ENCODE assay signal across 26 cellular contexts in genomic region chr4:90543419-90544170, GRCh38.
"Had no signal": no experiment of that assay in that cellular context is flagged by ENCODE, and none has a peak within 500 bp of the region (broad histone marks: within the 10 kb centered on the region; RNA-seq: fewer than 3 reads in every experiment).

No MANE protein-coding gene starts in this region.

- H3K4me3 ChIP-seq: ovary, prostate gland, sigmoid colon, uterus had no signal

- H3K4me1 Mint-ChIP-seq: activated naive CD4-positive, alpha-beta T cell treated with anti-CD3 and anti-CD28 coated beads, Interleukin-2, amount 50 U/mL, for 24 hours; nephron progenitor cell; stimulated activated effector memory CD8-positive, alpha-beta T cell treated with anti-CD3 and anti-CD28 coated beads, Interleukin-12 subunit alpha, Interleukin-12 subunit beta, amount 100 ng/mL, for 72 hours; stimulated activated naive CD8-positive, alpha-beta T cell treated with anti-CD3 and anti-CD28 coated beads, Interleukin-15, amount 100 ng/mL, for 72 hours had no signal

- H3K4me3 Mint-ChIP-seq: activated B cell treated with CpG ODN at 0.5 μM for 24 hours; activated CD8-positive, alpha-beta T cell treated with anti-CD3 and anti-CD28 coated beads for 36 hours; activated naive CD4-positive, alpha-beta T cell treated with anti-CD3 and anti-CD28 coated beads, Interleukin-2, amount 50 U/mL, for 24 hours; activated naive CD8-positive, alpha-beta T cell treated with anti-CD3 and anti-CD28 coated beads, Interleukin-2, amount 50 U/mL, for 24 hours; naive B cell; nephron progenitor cell; stimulated activated effector memory CD8-positive, alpha-beta T cell treated with anti-CD3 and anti-CD28 coated beads, Interleukin-12 subunit alpha, Interleukin-12 subunit beta, amount 100 ng/mL, for 72 hours; stimulated activated naive CD8-positive, alpha-beta T cell treated with anti-CD3 and anti-CD28 coated beads, Interleukin-15, amount 100 ng/mL, for 72 hours; type B pancreatic cell had no signal

- DNase-seq: activated B cell treated with CpG ODN at 0.5 μM for 24 hours; activated CD4-positive, alpha-beta T cell treated with anti-CD3 and anti-CD28 coated beads, Interleukin-2, amount 50 U/mL, for 1 hour; activated CD8-positive, alpha-beta T cell treated with anti-CD3 and anti-CD28 coated beads for 36 hours; activated naive CD8-positive, alpha-beta T cell treated with anti-CD3 and anti-CD28 coated beads, Interleukin-2, amount 50 U/mL, for 24 hours; activated T-cell treated with anti-CD3 and anti-CD28 coated beads, Interleukin-2, amount 50 U/mL, for 48 hours; amygdala; caudate nucleus; cortex of kidney; head of caudate nucleus; hippocampal formation; left cardiac atrium; left ventricle myocardium superior; mammary epithelial cell; naive B cell; nephron progenitor cell; ovary; sigmoid colon; small intestine; stimulated activated CD4-positive, alpha-beta T cell treated with anti-CD3 and anti-CD28 coated beads, Interleukin-4, amount 100 ng/mL, for 24 hours; stimulated activated naive CD8-positive, alpha-beta T cell treated with anti-CD3 and anti-CD28 coated beads, Interleukin-15, amount 100 ng/mL, for 72 hours; uterus had no signal

- H3K9me3 Mint-ChIP-seq: activated B cell treated with CpG ODN at 0.5 μM for 24 hours; activated CD8-positive, alpha-beta T cell treated with anti-CD3 and anti-CD28 coated beads for 36 hours; activated naive CD4-positive, alpha-beta T cell treated with anti-CD3 and anti-CD28 coated beads, Interleukin-2, amount 50 U/mL, for 24 hours; activated naive CD8-positive, alpha-beta T cell treated with anti-CD3 and anti-CD28 coated beads, Interleukin-2, amount 50 U/mL, for 24 hours; activated T-helper 2 cell treated with anti-CD3 and anti-CD28 coated beads, Interferon-gamma antibody, Interleukin-2, Interleukin-4, amounts not matched to agents 10 μg/mL and 5 μg/mL and 100 μg/mL, durations not matched to agents 14 hours and 24 hours and 36 hours; naive B cell; nephron progenitor cell; stimulated activated effector memory CD8-positive, alpha-beta T cell treated with anti-CD3 and anti-CD28 coated beads, Interleukin-12 subunit alpha, Interleukin-12 subunit beta, amount 100 ng/mL, for 72 hours; stimulated activated naive CD8-positive, alpha-beta T cell treated with anti-CD3 and anti-CD28 coated beads, Interleukin-15, amount 100 ng/mL, for 72 hours; type B pancreatic cell had no signal

- H3K27ac Mint-ChIP-seq: activated B cell treated with CpG ODN at 0.5 μM for 24 hours; activated CD8-positive, alpha-beta T cell treated with anti-CD3 and anti-CD28 coated beads for 36 hours; activated naive CD4-positive, alpha-beta T cell treated with anti-CD3 and anti-CD28 coated beads, Interleukin-2, amount 50 U/mL, for 24 hours; activated naive CD8-positive, alpha-beta T cell treated with anti-CD3 and anti-CD28 coated beads, Interleukin-2, amount 50 U/mL, for 24 hours; activated T-helper 2 cell treated with anti-CD3 and anti-CD28 coated beads, Interferon-gamma antibody, Interleukin-2, Interleukin-4, amounts not matched to agents 10 μg/mL and 5 μg/mL and 100 μg/mL, durations not matched to agents 14 hours and 24 hours and 36 hours; nephron progenitor cell; stimulated activated effector memory CD8-positive, alpha-beta T cell treated with anti-CD3 and anti-CD28 coated beads, Interleukin-12 subunit alpha, Interleukin-12 subunit beta, amount 100 ng/mL, for 72 hours; stimulated activated naive CD8-positive, alpha-beta T cell treated with anti-CD3 and anti-CD28 coated beads, Interleukin-15, amount 100 ng/mL, for 72 hours; type B pancreatic cell had no signal

- H3K27me3 Mint-ChIP-seq: activated B cell treated with CpG ODN at 0.5 μM for 24 hours; activated CD8-positive, alpha-beta T cell treated with anti-CD3 and anti-CD28 coated beads for 36 hours; activated naive CD4-positive, alpha-beta T cell treated with anti-CD3 and anti-CD28 coated beads, Interleukin-2, amount 50 U/mL, for 24 hours; activated naive CD8-positive, alpha-beta T cell treated with anti-CD3 and anti-CD28 coated beads, Interleukin-2, amount 50 U/mL, for 24 hours; naive B cell; stimulated activated naive CD8-positive, alpha-beta T cell treated with anti-CD3 and anti-CD28 coated beads, Interleukin-15, amount 100 ng/mL, for 72 hours; type B pancreatic cell had no signal

- ATAC-seq: activated CD8-positive, alpha-beta T cell treated with anti-CD3 and anti-CD28 coated beads for 36 hours; activated naive CD8-positive, alpha-beta T cell treated with anti-CD3 and anti-CD28 coated beads, Interleukin-2, amount 50 U/mL, for 24 hours; left cardiac atrium; left ventricle myocardium superior; stimulated activated effector memory CD8-positive, alpha-beta T cell treated with anti-CD3 and anti-CD28 coated beads, Interleukin-12 subunit alpha, Interleukin-12 subunit beta, amount 100 ng/mL, for 72 hours; stimulated activated naive CD8-positive, alpha-beta T cell treated with anti-CD3 and anti-CD28 coated beads, Interleukin-15, amount 100 ng/mL, for 72 hours had no signal

- H3K36me3 Mint-ChIP-seq: activated naive CD4-positive, alpha-beta T cell treated with anti-CD3 and anti-CD28 coated beads, Interleukin-2, amount 50 U/mL, for 24 hours; naive B cell; stimulated activated effector memory CD8-positive, alpha-beta T cell treated with anti-CD3 and anti-CD28 coated beads, Interleukin-12 subunit alpha, Interleukin-12 subunit beta, amount 100 ng/mL, for 72 hours; type B pancreatic cell had no signal
